Comparison of ENCODE assay signal across 25 cellular contexts in the genomic region with DNA sequence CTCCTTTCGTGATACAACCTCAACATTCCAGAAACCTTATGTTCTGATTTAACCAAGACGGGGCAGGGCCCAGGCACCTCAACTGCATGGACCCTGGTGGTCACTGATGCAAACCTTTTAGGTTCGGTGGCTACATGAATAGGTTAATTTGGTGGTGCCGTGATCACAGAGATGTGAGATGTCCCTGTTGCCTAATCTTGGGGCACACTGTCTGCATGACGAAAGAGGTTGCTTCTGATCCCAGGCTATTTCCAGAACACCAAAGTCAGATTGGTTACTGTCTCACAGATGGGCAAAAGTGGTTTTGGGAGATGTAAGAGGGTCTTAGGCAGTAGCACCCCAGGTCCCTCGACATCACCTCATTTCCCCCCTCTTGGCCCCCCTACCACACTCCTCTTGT. TPM values are rescaled to one million over a fixed set of nuclear protein-coding genes. Genes with fewer than 3 reads are reported as not detected.
"Had no signal": no experiment of that assay in that cellular context is flagged by ENCODE, and none has a peak within 500 bp of the region (broad histone marks: within the 10 kb centered on the region; RNA-seq: fewer than 3 reads in every experiment).

No MANE protein-coding gene starts in this region.

- H3K36me3 Mint-ChIP-seq: stimulated activated naive B cell treated with anti-CD40 and anti-IgM and Interleukin-4, amounts not matched to agents 10 μg/mL and 1 μg/mL and 100 μg/mL, for 72 hours had no signal

- H3K27me3 Mint-ChIP-seq: stimulated activated naive B cell treated with anti-CD40 and anti-IgM and Interleukin-4, amounts not matched to agents 10 μg/mL and 1 μg/mL and 100 μg/mL, for 72 hours; stimulated activated naive CD8-positive, alpha-beta T cell treated with anti-CD3 and anti-CD28 coated beads, Interleukin-15, amount 100 ng/mL, for 72 hours had no signal

- H3K4me1 ChIP-seq: sigmoid colon, testis had no signal

- H3K27ac Mint-ChIP-seq: endodermal cell; naive thymus-derived CD4-positive, alpha-beta T cell; nephron progenitor cell; stimulated activated naive B cell treated with anti-CD40 and anti-IgM and Interleukin-4, amounts not matched to agents 10 μg/mL and 1 μg/mL and 100 μg/mL, for 72 hours; stimulated activated naive CD8-positive, alpha-beta T cell treated with anti-CD3 and anti-CD28 coated beads, Interleukin-15, amount 100 ng/mL, for 72 hours had no signal

- H3K9me3 Mint-ChIP-seq: endodermal cell; nephron progenitor cell; stimulated activated naive B cell treated with anti-CD40 and anti-IgM and Interleukin-4, amounts not matched to agents 10 μg/mL and 1 μg/mL and 100 μg/mL, for 72 hours; stimulated activated naive CD8-positive, alpha-beta T cell treated with anti-CD3 and anti-CD28 coated beads, Interleukin-15, amount 100 ng/mL, for 72 hours had no signal

- H3K27ac ChIP-seq: coronary artery, sigmoid colon, testis, tibial nerve, upper lobe of right lung had no signal

- DNase-seq: effector CD4-positive, alpha-beta T cell; endodermal cell; erythroblast; foreskin melanocyte; head of caudate nucleus; hippocampal formation; mammary epithelial cell; naive thymus-derived CD4-positive, alpha-beta T cell; nephron progenitor cell; sigmoid colon; stimulated activated CD4-positive, alpha-beta T cell treated with anti-CD3 and anti-CD28 coated beads, Interleukin-2, amount 100 ng/mL, for 24 hours; stimulated activated CD4-positive, alpha-beta T cell treated with anti-CD3 and anti-CD28 coated beads, Interleukin-4, amount 100 ng/mL, for 4 hours; stimulated activated naive B cell treated with anti-CD40 and anti-IgM and Interleukin-4, amounts not matched to agents 10 μg/mL and 1 μg/mL and 100 μg/mL, for 72 hours; stimulated activated naive CD8-positive, alpha-beta T cell treated with anti-CD3 and anti-CD28 coated beads, Interleukin-15, amount 100 ng/mL, for 72 hours; testis; upper lobe of right lung had no signal

- H3K4me3 ChIP-seq: coronary artery, sigmoid colon, skin epidermis, testis, tibial nerve, upper lobe of right lung had no signal

- H3K4me3 Mint-ChIP-seq: endodermal cell; naive thymus-derived CD4-positive, alpha-beta T cell; nephron progenitor cell; stimulated activated naive B cell treated with anti-CD40 and anti-IgM and Interleukin-4, amounts not matched to agents 10 μg/mL and 1 μg/mL and 100 μg/mL, for 72 hours; stimulated activated naive CD8-positive, alpha-beta T cell treated with anti-CD3 and anti-CD28 coated beads, Interleukin-15, amount 100 ng/mL, for 72 hours had no signal

- H3K27me3 ChIP-seq: testis, tibial nerve, upper lobe of right lung had no signal

- H3K9me3 ChIP-seq: sigmoid colon, testis, tibial nerve, upper lobe of right lung had no signal

- H3K36me3 ChIP-seq: sigmoid colon, tibial nerve, upper lobe of right lung had no signal

RNA-seq across cellular contexts. Expression of a gene that starts 4.0 kb away (rescaled TPM):
- total RNA-seq: dermis microvascular lymphatic vessel endothelial cell, endothelial cell of umbilical vein, mammary epithelial cell, pulmonary artery endothelial cell had no signal

RNA-seq across cellular contexts. Expression of a gene that starts 30.2 kb away (rescaled TPM):
- total RNA-seq: dermis microvascular lymphatic vessel endothelial cell, endodermal cell, endothelial cell of umbilical vein, left lobe of liver, mesenteric fat pad, pulmonary artery endothelial cell, sigmoid colon, subcutaneous adipose tissue, testis, tibial nerve had no signal
